9 cellular contexts compared by ENCODE assay signal in genomic region chr1:27862671-27863551, GRCh38. TPM values are rescaled to one million over a fixed set of nuclear protein-coding genes. Genes with fewer than 3 reads are reported as not detected.
DNase-seq lines count a peak whose midpoint lies in the region; ATAC-seq, FAIRE-seq and TF ChIP-seq lines count a peak whose summit lies in the region.
"Had no signal": no experiment of that assay in that cellular context is flagged by ENCODE, and none has a peak within 500 bp of the region (broad histone marks: within the 10 kb centered on the region; RNA-seq: fewer than 3 reads in every experiment).

No MANE protein-coding gene starts in this region.

- TF ChIP-seq EP300 in transverse colon (IDR thresholded peaks at IDR 0.05; ENCODE audit: low read depth), result no peak

- intact Hi-C loops in right lobe of liver (cut with DNase I), result no loop called here
- intact Hi-C loops in transverse colon (cut with DNase I; ENCODE audit: low total_unique reads), result loop anchor here (5.0 kb wide), 1 partner anchor 114 kb away; no protein-coding TSS in a partner anchor

- H3K36me3 ChIP-seq in right lobe of liver (no peaks in the 10 kb centered on the region), transverse colon (no peaks in the 10 kb centered on the region)

- 39% methylated on average over 4 of the region's 9 CpGs for WGBS in right lobe of liver (ENCODE audit: insufficient coverage, low coverage, low lambda C conversion rate, missing lambda C conversion rate)
- 68 to 83% methylated on average over 3 to 9 of the region's 9 CpGs for WGBS in transverse colon (ENCODE audit: low coverage in 1 of 2), 2 donors

- in situ Hi-C loops in transverse colon (cut with MboI; ENCODE audit: low pct_ligation_motif_present in 1 of 4, low pct_unique_long_range_greater_than_20kb in 1 of 4, low sequenced_read_pairs in 3 of 4), result loop anchor here in 3 of 4 donors (5.0 to 25.0 kb wide), 4 partner anchors 112 to 349 kb away; no protein-coding TSS in a partner anchor

- H3K9me3 ChIP-seq in right lobe of liver, result no peaks in the 10 kb centered on the region
- no peaks in the 10 kb centered on the region for H3K9me3 ChIP-seq in transverse colon

- H3K27ac ChIP-seq in right lobe of liver, result peak overlapping the region in 2 of 3 donors; percentile 54 to 66
- peak overlapping the region; percentile 53 to 66 (median 56) for H3K27ac ChIP-seq in transverse colon

- no peak for TF ChIP-seq CTCF in cardiac fibroblast (IDR thresholded peaks at IDR 0.05; ENCODE audit: low read depth, low read length)
- TF ChIP-seq CTCF in right lobe of liver (IDR thresholded peaks at IDR 0.05), result no peak
- TF ChIP-seq CTCF in transverse colon (IDR thresholded peaks at IDR 0.05), result no peak

- peak; percentile 75 for FAIRE-seq in GM18507 (lab: Jason Lieb, UNC)
- FAIRE-seq: TTC549 had no signal

- ATAC-seq in right lobe of liver (peak; percentile 65 to 72 (median 70)), GM19035 (IDR thresholded peaks at IDR 0.05; ENCODE audit: unreplicated experiment) (no peak), GM21786 (IDR thresholded peaks at IDR 0.05; ENCODE audit: unreplicated experiment) (no peak)

- DNase-seq in GM18507 (ENCODE audit: extremely low spot score, insufficient read length, low read depth) (no peak), NCI-H2196 treated with DMSO at 0.1 percent for 48 hours (lab: John Stamatoyannopoulos, UW; ENCODE audit: unreplicated experiment) (peak; percentile 28), cardiac fibroblast (ENCODE audit: low read depth in 2 of 2) (peak; percentile 98 to 100), right lobe of liver (peak in 1 of 3 donors; percentile 57), transverse colon (peak; percentile 45), HuH-7.5 (ENCODE audit: low spot score) (no peak)

- H3K4me3 ChIP-seq in cardiac fibroblast (replicated peaks in 1 of 2; ENCODE audit: low read depth in 2 of 2, low read length in 2 of 2), result no peak overlapping the region
- H3K4me3 ChIP-seq in right lobe of liver, result no peak overlapping the region
- no peak overlapping the region for H3K4me3 ChIP-seq in transverse colon

- H3K27me3 ChIP-seq in right lobe of liver (no peaks in the 10 kb centered on the region), transverse colon (no peaks in the 10 kb centered on the region)

- peak; percentile 44 for TF ChIP-seq POLR2A in right lobe of liver (IDR thresholded peaks at IDR 0.05)
- TF ChIP-seq POLR2A in transverse colon (IDR thresholded peaks at IDR 0.05), result peak; percentile 36

- no peaks in the 10 kb centered on the region for H3K4me1 ChIP-seq in right lobe of liver
- peaks cover 0 to 9% (median 2%) of the 10 kb centered on the region in 4 donors for H3K4me1 ChIP-seq in transverse colon

RNA-seq across cellular contexts. Expression of gene THEMIS2, which starts 9.4 kb away (rescaled TPM):
- total RNA-seq in right lobe of liver (10 to 100 TPM in 1 of 6 experiments, 1 to 10 TPM in 5; 3.3 to 14.3 (median 7.6) TPM), transverse colon (10 to 100 TPM in 3 of 4 donors, under 1 TPM in 1; 1.00 to 27.9 (median 18.6) TPM)

RNA-seq across cellular contexts. Expression of gene PPP1R8, which starts 32.3 kb away (rescaled TPM):
- 10 to 100 TPM; 12.4 to 18.6 (median 13.0) TPM for total RNA-seq in right lobe of liver
- total RNA-seq in transverse colon, result 10 to 100 TPM; 15.1 to 32.9 (median 28.0) TPM

RNA-seq across cellular contexts. Expression of gene RPA2, which starts 51.5 kb away (rescaled TPM):
- total RNA-seq in right lobe of liver (10 to 100 TPM in 5 of 6 experiments, 1 to 10 TPM in 1; 10.0 to 17.6 (median 11.8) TPM), transverse colon (10 to 100 TPM in 3 of 4 donors, 1 to 10 TPM in 1; 2.0 to 26.6 (median 16.6) TPM)

Comparison
In these comparisons a context has a peak if more than half of its experiments do, and no peak if none do; other contexts are left out.
1. DNase-seq: peak in NCI-H2196 treated with DMSO at 0.1 percent for 48 hours (single experiment), cardiac fibroblast (2 of 2) and transverse colon (single experiment); none in GM18507 (single experiment) and HuH-7.5 (single experiment).
2. ATAC-seq: peak in right lobe of liver (4 of 4); none in GM19035 (single experiment) and GM21786 (single experiment).